ENCODE assay signal across 9 cellular contexts in genomic region chr11:128715691-128716153, GRCh38. TPM values are rescaled to one million over a fixed set of nuclear protein-coding genes. Genes with fewer than 3 reads are reported as not detected.
DNase-seq lines count a peak whose midpoint lies in the region; ATAC-seq and TF ChIP-seq lines count a peak whose summit lies in the region.
"Had no signal": no experiment of that assay in that cellular context is flagged by ENCODE, and none has a peak within 500 bp of the region (broad histone marks: within the 10 kb centered on the region; RNA-seq: fewer than 3 reads in every experiment).

No MANE protein-coding gene starts in this region.

- no peak for DNase-seq in activated naive CD4-positive, alpha-beta T cell treated with anti-CD3 and anti-CD28 coated beads, Interleukin-2, amount 10 ng/mL, durations not matched to agents 7 days and 5 days
- DNase-seq in activated naive CD4-positive, alpha-beta T cell treated with Interleukin-2 at 50 U/mL for 16 hours, result no peak
- DNase-seq in adrenal gland, result no peak
- no peak for DNase-seq in lower lobe of right lung
- DNase-seq in uterus, result peak in 1 of 2 donors; percentile 34
- no peak for DNase-seq in hypothalamus (lab: John Stamatoyannopoulos, UW)
- DNase-seq: stimulated activated CD4-positive, alpha-beta T cell treated with anti-CD3 and anti-CD28 coated beads, Interleukin-2, amount 100 ng/mL, for 24 hours had no signal

- peaks cover 5 to 64% of the 10 kb centered on the region in 2 donors for H3K4me1 ChIP-seq in adrenal gland (replicated peaks in 1 of 2)
- H3K4me1 ChIP-seq in lower lobe of right lung, result peaks cover 91% of the 10 kb centered on the region
- no peaks in the 10 kb centered on the region for H3K4me1 ChIP-seq in uterus

- TF ChIP-seq CTCF in adrenal gland (IDR thresholded peaks at IDR 0.05) (no peak), lower lobe of right lung (IDR thresholded peaks at IDR 0.05) (no peak), uterus (IDR thresholded peaks at IDR 0.05) (no peak)

- H3K4me3 Mint-ChIP-seq in activated naive CD4-positive, alpha-beta T cell treated with anti-CD3 and anti-CD28 coated beads, Interleukin-2, amount 10 ng/mL, durations not matched to agents 7 days and 5 days, result peak overlapping the region; percentile 69

- H3K4me1 Mint-ChIP-seq in activated naive CD4-positive, alpha-beta T cell treated with anti-CD3 and anti-CD28 coated beads, Interleukin-2, amount 10 ng/mL, durations not matched to agents 7 days and 5 days, result peaks cover 95% of the 10 kb centered on the region

- CTCF ChIA-PET in activated naive CD4-positive, alpha-beta T cell treated with anti-CD3 and anti-CD28 coated beads, Interleukin-2, amount 10 ng/mL, durations not matched to agents 7 days and 5 days (lab: Charles Lee), result interaction anchor here (0.8 to 1.4 kb wide), 5 partner anchors 10 to 21 kb away, joined by 3 to 5 read pairs (median 3); no protein-coding TSS in a partner anchor

- no peaks in the 10 kb centered on the region for H3K27me3 ChIP-seq in adrenal gland
- no peaks in the 10 kb centered on the region for H3K27me3 ChIP-seq in lower lobe of right lung (ENCODE audit: low read depth)
- H3K27me3 ChIP-seq in uterus, result no peaks in the 10 kb centered on the region

- H3K27ac Mint-ChIP-seq in activated naive CD4-positive, alpha-beta T cell treated with anti-CD3 and anti-CD28 coated beads, Interleukin-2, amount 10 ng/mL, durations not matched to agents 7 days and 5 days, result peak overlapping the region; percentile 93

- peak overlapping the region in 3 of 5 donors; percentile 65 to 84 (median 73) for H3K27ac ChIP-seq in adrenal gland
- H3K27ac ChIP-seq in lower lobe of right lung, result peak overlapping the region; percentile 80
- H3K27ac ChIP-seq in uterus, result peak overlapping the region; percentile 52 to 76

- H3K36me3 Mint-ChIP-seq in activated naive CD4-positive, alpha-beta T cell treated with anti-CD3 and anti-CD28 coated beads, Interleukin-2, amount 10 ng/mL, durations not matched to agents 7 days and 5 days, result peaks cover 41% of the 10 kb centered on the region

- ATAC-seq in lower lobe of right lung (peak in 1 of 2 donors; percentile 18), GM19467 (IDR thresholded peaks at IDR 0.05; ENCODE audit: unreplicated experiment) (no peak), GM18517 (IDR thresholded peaks at IDR 0.05; ENCODE audit: unreplicated experiment) (no peak)

- H3K36me3 ChIP-seq in adrenal gland (replicated peaks in 1 of 2), result no peaks in the 10 kb centered on the region
- H3K36me3 ChIP-seq in lower lobe of right lung, result no peaks in the 10 kb centered on the region
- H3K36me3 ChIP-seq in uterus, result no peaks in the 10 kb centered on the region

- H3K9me3 Mint-ChIP-seq in activated naive CD4-positive, alpha-beta T cell treated with anti-CD3 and anti-CD28 coated beads, Interleukin-2, amount 10 ng/mL, durations not matched to agents 7 days and 5 days, result no peaks in the 10 kb centered on the region

- H3K9me3 ChIP-seq in adrenal gland (replicated peaks in 1 of 3) (no peaks in the 10 kb centered on the region), lower lobe of right lung (no peaks in the 10 kb centered on the region), uterus (no peaks in the 10 kb centered on the region)

- WGBS in adrenal gland, 4 donors, result 19 to 33% (median 28%) methylated on average over 2 of the region's 2 CpGs

- H3K4me3 ChIP-seq in adrenal gland (no peak overlapping the region), lower lobe of right lung (no peak overlapping the region), uterus (no peak overlapping the region)

- no peaks in the 10 kb centered on the region for H3K27me3 Mint-ChIP-seq in activated naive CD4-positive, alpha-beta T cell treated with anti-CD3 and anti-CD28 coated beads, Interleukin-2, amount 10 ng/mL, durations not matched to agents 7 days and 5 days

- TF ChIP-seq POLR2A in adrenal gland (IDR thresholded peaks at IDR 0.05), result no peak
- TF ChIP-seq POLR2A in uterus (IDR thresholded peaks at IDR 0.05), result no peak

- intact Hi-C loops in adrenal gland (cut with DNase I), result no loop called here
- intact Hi-C loops in lower lobe of right lung (cut with DNase I), result no loop called here
- intact Hi-C loops in uterus (cut with DNase I; ENCODE audit: low total_unique reads), result no loop called here

RNA-seq across cellular contexts. Expression of gene FLI1, which starts 21.9 kb away (rescaled TPM):
- 10 to 100 TPM in 5 of 8 donors, 1 to 10 TPM in 3; 2.4 to 21.3 (median 16.9) TPM for total RNA-seq in adrenal gland
- polyA plus RNA-seq in adrenal gland, result 1 to 10 TPM; 5.2 to 9.7 (median 5.8) TPM
- total RNA-seq in lower lobe of right lung, result 64.2 TPM
- 10 to 100 TPM; 12.4 to 56.0 (median 22.5) TPM for total RNA-seq in uterus
